Comparison of ENCODE assay signal across 28 cellular contexts in genomic region chr18:40493316-40493715, GRCh38.
"Had no signal": no experiment of that assay in that cellular context is flagged by ENCODE, and none has a peak within 500 bp of the region (broad histone marks: within the 10 kb centered on the region; RNA-seq: fewer than 3 reads in every experiment).

No MANE protein-coding gene starts in this region.

- H3K4me1 ChIP-seq: colonic mucosa, esophagus muscularis mucosa, esophagus squamous epithelium, foreskin keratinocyte, gastrocnemius medialis, gastroesophageal sphincter, heart left ventricle, heart right ventricle had no signal

- ATAC-seq: effector memory CD8-positive, alpha-beta T cell; esophagus mucosa; foreskin keratinocyte; gastrocnemius medialis; gastroesophageal sphincter; heart left ventricle; heart right ventricle had no signal

- H3K27me3 ChIP-seq: colonic mucosa, esophagus muscularis mucosa, esophagus squamous epithelium, foreskin keratinocyte, gastrocnemius medialis, gastroesophageal sphincter, heart left ventricle, heart right ventricle had no signal

- FAIRE-seq: colon, endometrium, endothelial cell of umbilical vein, frontal cortex had no signal

- DNase-seq: colonic mucosa; cortex of kidney; dermis blood vessel endothelial cell; dorsolateral prefrontal cortex; effector CD4-positive, alpha-beta T cell; effector CD8-positive, alpha-beta T cell; effector memory CD4-positive, alpha-beta T cell; effector memory CD8-positive, alpha-beta T cell; endodermal cell; erythroblast; esophagus squamous epithelium; foreskin fibroblast; foreskin keratinocyte; foreskin melanocyte; gastrocnemius medialis; glutamatergic neuron; head of caudate nucleus; heart left ventricle; heart right ventricle had no signal

- H3K27ac ChIP-seq: colonic mucosa, coronary artery, dorsolateral prefrontal cortex, epithelial cell of prostate, esophagus muscularis mucosa, esophagus squamous epithelium, foreskin keratinocyte, gastrocnemius medialis, gastroesophageal sphincter, heart left ventricle, heart right ventricle had no signal

- H3K36me3 ChIP-seq: colonic mucosa, esophagus muscularis mucosa, esophagus squamous epithelium, gastrocnemius medialis, gastroesophageal sphincter, heart left ventricle, heart right ventricle had no signal

- H3K4me3 ChIP-seq: colonic mucosa, coronary artery, dorsolateral prefrontal cortex, esophagus muscularis mucosa, esophagus squamous epithelium, gastrocnemius medialis, gastroesophageal sphincter, heart left ventricle, heart right ventricle had no signal
